1 cellular context compared by ENCODE assay signal in genomic region chr1:27300341-27301051, GRCh38.
TF ChIP-seq lines count a peak whose summit lies in the region.

No MANE protein-coding gene starts in this region.

TF ChIP-seq in SK-N-SH, 30 proteins besides CTCF, POLR2A, EP300 and RAD21 (continued from another document):
- TF ChIP-seq RCOR1 (IDR thresholded peaks at IDR 0.05; ENCODE audit: low read length) (no peak), JUND (IDR thresholded peaks at IDR 0.05) (no peak), FOXJ3 (CRISPR knock-in tag; IDR thresholded peaks at IDR 0.05) (peak; percentile 18; the same call in 1 of the 2 replicates), POLR2AphosphoS5 (IDR thresholded peaks at IDR 0.05; ENCODE audit: low read depth, low read length) (no peak), SMC3 (IDR thresholded peaks at IDR 0.05; ENCODE audit: low read depth, low read length) (peak; percentile 95), NFIC (IDR thresholded peaks at IDR 0.05; ENCODE audit: borderline replicate concordance) (peak; percentile 77), USF2 (IDR thresholded peaks at IDR 0.05; ENCODE audit: borderline replicate concordance, low read depth, low read length) (no peak), TCF12 (IDR thresholded peaks at IDR 0.05) (peak; percentile 86)
- TF ChIP-seq, protein P1, sequence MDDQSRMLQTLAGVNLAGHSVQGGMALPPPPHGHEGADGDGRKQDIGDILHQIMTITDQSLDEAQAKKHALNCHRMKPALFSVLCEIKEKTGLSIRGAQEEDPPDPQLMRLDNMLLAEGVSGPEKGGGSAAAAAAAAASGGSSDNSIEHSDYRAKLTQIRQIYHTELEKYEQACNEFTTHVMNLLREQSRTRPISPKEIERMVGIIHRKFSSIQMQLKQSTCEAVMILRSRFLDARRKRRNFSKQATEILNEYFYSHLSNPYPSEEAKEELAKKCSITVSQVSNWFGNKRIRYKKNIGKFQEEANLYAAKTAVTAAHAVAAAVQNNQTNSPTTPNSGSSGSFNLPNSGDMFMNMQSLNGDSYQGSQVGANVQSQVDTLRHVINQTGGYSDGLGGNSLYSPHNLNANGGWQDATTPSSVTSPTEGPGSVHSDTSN (IDR thresholded peaks at IDR 0.05), result peak; percentile 63
- TF ChIP-seq, protein P2, sequence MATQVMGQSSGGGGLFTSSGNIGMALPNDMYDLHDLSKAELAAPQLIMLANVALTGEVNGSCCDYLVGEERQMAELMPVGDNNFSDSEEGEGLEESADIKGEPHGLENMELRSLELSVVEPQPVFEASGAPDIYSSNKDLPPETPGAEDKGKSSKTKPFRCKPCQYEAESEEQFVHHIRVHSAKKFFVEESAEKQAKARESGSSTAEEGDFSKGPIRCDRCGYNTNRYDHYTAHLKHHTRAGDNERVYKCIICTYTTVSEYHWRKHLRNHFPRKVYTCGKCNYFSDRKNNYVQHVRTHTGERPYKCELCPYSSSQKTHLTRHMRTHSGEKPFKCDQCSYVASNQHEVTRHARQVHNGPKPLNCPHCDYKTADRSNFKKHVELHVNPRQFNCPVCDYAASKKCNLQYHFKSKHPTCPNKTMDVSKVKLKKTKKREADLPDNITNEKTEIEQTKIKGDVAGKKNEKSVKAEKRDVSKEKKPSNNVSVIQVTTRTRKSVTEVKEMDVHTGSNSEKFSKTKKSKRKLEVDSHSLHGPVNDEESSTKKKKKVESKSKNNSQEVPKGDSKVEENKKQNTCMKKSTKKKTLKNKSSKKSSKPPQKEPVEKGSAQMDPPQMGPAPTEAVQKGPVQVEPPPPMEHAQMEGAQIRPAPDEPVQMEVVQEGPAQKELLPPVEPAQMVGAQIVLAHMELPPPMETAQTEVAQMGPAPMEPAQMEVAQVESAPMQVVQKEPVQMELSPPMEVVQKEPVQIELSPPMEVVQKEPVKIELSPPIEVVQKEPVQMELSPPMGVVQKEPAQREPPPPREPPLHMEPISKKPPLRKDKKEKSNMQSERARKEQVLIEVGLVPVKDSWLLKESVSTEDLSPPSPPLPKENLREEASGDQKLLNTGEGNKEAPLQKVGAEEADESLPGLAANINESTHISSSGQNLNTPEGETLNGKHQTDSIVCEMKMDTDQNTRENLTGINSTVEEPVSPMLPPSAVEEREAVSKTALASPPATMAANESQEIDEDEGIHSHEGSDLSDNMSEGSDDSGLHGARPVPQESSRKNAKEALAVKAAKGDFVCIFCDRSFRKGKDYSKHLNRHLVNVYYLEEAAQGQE (IDR thresholded peaks at IDR 0.05; ENCODE audit: low read depth, low read length), result no peak
